In the genomic region with DNA sequence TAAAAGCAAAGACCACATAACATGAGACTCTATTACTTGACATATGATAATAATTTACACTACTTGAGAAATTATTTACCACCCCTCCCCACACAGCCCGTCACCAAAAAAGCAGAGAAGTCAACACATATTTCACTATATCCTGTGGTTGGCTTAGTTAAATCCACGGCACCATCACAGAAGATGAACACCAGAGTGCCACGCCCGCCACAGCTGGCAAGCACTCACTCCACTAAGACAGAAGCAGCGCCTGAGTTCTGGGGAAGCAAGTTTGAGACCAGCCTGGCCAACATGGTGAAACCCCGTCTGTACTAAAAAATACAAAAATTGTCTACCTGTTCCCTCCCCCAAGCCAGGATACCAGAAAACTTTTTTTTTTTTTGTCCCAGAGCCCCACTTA, we compare ENCODE assay signal across 12 cellular contexts. TPM values are rescaled to one million over a fixed set of nuclear protein-coding genes. Genes with fewer than 3 reads are reported as not detected.
DNase-seq lines count a peak whose midpoint lies in the region; ATAC-seq and TF ChIP-seq lines count a peak whose summit lies in the region.
"Had no signal": no experiment of that assay in that cellular context is flagged by ENCODE, and none has a peak within 500 bp of the region (broad histone marks: within the 10 kb centered on the region; RNA-seq: fewer than 3 reads in every experiment).

No MANE protein-coding gene starts in this region.

- H3K4me3 ChIP-seq in heart left ventricle (no peak overlapping the region), liver (ENCODE audit: low read depth in 1 of 3, low read length in 3 of 3) (no peak overlapping the region), transverse colon (no peak overlapping the region), mesendoderm (ENCODE audit: low read length) (no peak overlapping the region)
- H3K4me3 ChIP-seq: lung, skin epidermis had no signal

- no peak for DNase-seq in heart left ventricle
- DNase-seq in left ventricle myocardium superior = no peak
- DNase-seq in transverse colon = no peak
- no peak for DNase-seq in SKM-1 (lab: John Stamatoyannopoulos, UW; ENCODE audit: unreplicated experiment)
- DNase-seq in GM03348 (ENCODE audit: low spot score) = no peak
- no peak for DNase-seq in mesendoderm
- DNase-seq: activated CD8-positive, alpha-beta T cell treated with anti-CD3 and anti-CD28 coated beads for 36 hours; NCI-H2107 had no signal

- intact Hi-C loops in heart left ventricle (cut with DNase I) = loop anchor here in 5 of 10 donors (5.0 to 10.0 kb wide), 5 partner anchors 53 to 105 kb away; partner anchors contain the start of genes ARFGAP3 (in 1 of the 5) and PACSIN2 (in 1 of the 5)
- intact Hi-C loops in left ventricle myocardium superior (cut with micrococcal nuclease) = no loop called here
- intact Hi-C loops in transverse colon (cut with DNase I; ENCODE audit: low total_unique reads) = no loop called here

- no peak overlapping the region for H2BK120ac ChIP-seq in mesendoderm (ENCODE audit: low read depth, low read length)

- H3K4me1 ChIP-seq in heart left ventricle (peaks cover 11 to 84% (median 48%) of the 10 kb centered on the region in 12 donors), liver (ENCODE audit: control insufficient read depth in 4 of 4, insufficient read depth in 4 of 4, low read length in 3 of 4) (peaks cover 12 to 41% (median 36%) of the 10 kb centered on the region in 4 donors), transverse colon (peaks cover 33 to 82% (median 49%) of the 10 kb centered on the region in 4 donors), mesendoderm (ENCODE audit: control insufficient read depth, low read depth, low read length) (peaks cover 26% of the 10 kb centered on the region)

- H4K8ac ChIP-seq in mesendoderm (ENCODE audit: low read depth, low read length) = no peak overlapping the region

- peaks cover 24% of the 10 kb centered on the region for H3K79me1 ChIP-seq in mesendoderm (ENCODE audit: low read length)

- no peak overlapping the region for H3K56ac ChIP-seq in mesendoderm (ENCODE audit: low read length)

- H3K36me3 ChIP-seq in heart left ventricle = no peaks in the 10 kb centered on the region
- H3K36me3 ChIP-seq in liver (ENCODE audit: control insufficient read depth in 4 of 4, insufficient read depth in 3 of 4, low read depth in 1 of 4, low read length in 3 of 4) = no peaks in the 10 kb centered on the region
- H3K36me3 ChIP-seq in transverse colon = no peaks in the 10 kb centered on the region
- H3K36me3 ChIP-seq in mesendoderm (ENCODE audit: control insufficient read depth, insufficient read depth, low read length) = no peaks in the 10 kb centered on the region

- in situ Hi-C loops in transverse colon (cut with MboI; ENCODE audit: low pct_ligation_motif_present in 1 of 4, low pct_unique_long_range_greater_than_20kb in 1 of 4, low sequenced_read_pairs in 3 of 4) = no loop called here

- 81 to 87% (median 84%) methylated on average over 6 of the region's 6 CpGs for WGBS in heart left ventricle, 4 donors
- 84% methylated on average over 6 of the region's 6 CpGs for WGBS in liver
- WGBS in transverse colon (ENCODE audit: low coverage in 1 of 2), 2 donors = 47 to 68% methylated on average over 3 to 6 of the region's 6 CpGs
- WGBS in mesendoderm (ENCODE audit: extremely low coverage, insufficient coverage, low lambda C conversion rate) = no CpG with 5 or more reads among the region's 6 CpGs

- H3K79me2 ChIP-seq in mesendoderm (ENCODE audit: control insufficient read depth, insufficient read depth, low read length) = peaks cover 28% of the 10 kb centered on the region

- H2BK5ac ChIP-seq in mesendoderm (ENCODE audit: low read length) = no peak overlapping the region

- ATAC-seq in heart left ventricle = no peak
- no peak for ATAC-seq in left ventricle myocardium superior
- ATAC-seq: activated CD8-positive, alpha-beta T cell treated with anti-CD3 and anti-CD28 coated beads for 36 hours had no signal

- no peak overlapping the region for H3K4me2 ChIP-seq in mesendoderm (ENCODE audit: low read length)

- H3K9me3 ChIP-seq in heart left ventricle = no peaks in the 10 kb centered on the region
- no peaks in the 10 kb centered on the region for H3K9me3 ChIP-seq in liver (ENCODE audit: control insufficient read depth in 4 of 4, low read length in 3 of 4)
- H3K9me3 ChIP-seq in transverse colon = no peaks in the 10 kb centered on the region

- H3K27me3 ChIP-seq in heart left ventricle (no peaks in the 10 kb centered on the region), liver (ENCODE audit: control insufficient read depth in 4 of 4, insufficient read depth in 4 of 4, low read length in 3 of 4) (no peaks in the 10 kb centered on the region), transverse colon (no peaks in the 10 kb centered on the region), mesendoderm (ENCODE audit: insufficient read depth, low read length, poor library complexity) (no peaks in the 10 kb centered on the region)

- no peak overlapping the region for H3K4ac ChIP-seq in mesendoderm (ENCODE audit: low read depth, low read length)

- TF ChIP-seq RAD21 in liver (IDR thresholded peaks at IDR 0.05) = no peak

- H2AK5ac ChIP-seq in mesendoderm (ENCODE audit: low read length) = no peak overlapping the region

- H3K18ac ChIP-seq in mesendoderm (ENCODE audit: low read length) = no peak overlapping the region

- H3K9ac ChIP-seq in liver (ENCODE audit: low read depth in 1 of 2, low read length in 2 of 2) (no peak overlapping the region), mesendoderm (ENCODE audit: low read length) (no peak overlapping the region)

- TF ChIP-seq CTCF in heart left ventricle (IDR thresholded peaks at IDR 0.05) (no peak), VCaP (conservative IDR thresholded peaks at IDR 0.05) (no peak), liver (IDR thresholded peaks at IDR 0.05; ENCODE audit: low read depth, low read length, missing input control) (no peak), transverse colon (IDR thresholded peaks at IDR 0.05) (no peak)

- H4K5ac ChIP-seq in mesendoderm (ENCODE audit: low read length) = no peak overlapping the region

- H3K27ac ChIP-seq in heart left ventricle = peak overlapping the region in 10 of 12 donors; percentile 2 to 76 (median 40)
- H3K27ac ChIP-seq in VCaP = peak overlapping the region; percentile 93
- H3K27ac ChIP-seq in liver (ENCODE audit: low read depth in 1 of 2, low read length in 2 of 2) = peak overlapping the region; percentile 36 to 50
- peak overlapping the region; percentile 33 to 75 (median 62) for H3K27ac ChIP-seq in transverse colon
- no peak overlapping the region for H3K27ac ChIP-seq in mesendoderm (ENCODE audit: low read depth, low read length)

- no peak for TF ChIP-seq POLR2A in heart left ventricle (IDR thresholded peaks at IDR 0.05)
- TF ChIP-seq POLR2A in transverse colon (IDR thresholded peaks at IDR 0.05) = no peak

- no peak overlapping the region for H2BK15ac ChIP-seq in mesendoderm (replicated peaks; ENCODE audit: low read depth)

- TF ChIP-seq EP300 in transverse colon (IDR thresholded peaks at IDR 0.05; ENCODE audit: low read depth) = no peak

- no peak overlapping the region for H3K23ac ChIP-seq in mesendoderm (ENCODE audit: low read length)

TF ChIP-seq in liver, 16 proteins besides CTCF, POLR2A, EP300 and RAD21:
- no peak for TF ChIP-seq HNF4G (IDR thresholded peaks at IDR 0.05)
- TF ChIP-seq TAF1 (conservative IDR thresholded peaks at IDR 0.05) = no peak
- TF ChIP-seq FOXA2 (IDR thresholded peaks at IDR 0.05) = no peak
- no peak for TF ChIP-seq ZBTB33 (IDR thresholded peaks at IDR 0.05)
- no peak for TF ChIP-seq YY1 (IDR thresholded peaks at IDR 0.05)
- TF ChIP-seq NR2F2 (IDR thresholded peaks at IDR 0.05) = no peak

RNA-seq across cellular contexts. Expression of gene PACSIN2, which starts 53.1 kb away (rescaled TPM):
- 10 to 100 TPM; 42.5 to 87.1 (median 59.3) TPM for total RNA-seq in heart left ventricle
- 10 to 100 TPM; 26.5 to 60.4 TPM for polyA plus RNA-seq in heart left ventricle
- 63.8 TPM for total RNA-seq in left ventricle myocardium superior
- total RNA-seq in liver = 10 to 100 TPM; 15.4 to 31.4 TPM
- 10 to 100 TPM in 1 of 2 donors, 1 to 10 TPM in 1; 9.1 to 18.6 TPM for polyA plus RNA-seq in liver
- 100 to 1,000 TPM in 3 of 4 donors, 10 to 100 TPM in 1; 53.9 to 250 (median 198) TPM for total RNA-seq in transverse colon
- 48.6 TPM for polyA plus RNA-seq in mesendoderm (2013, experiment 1 of 2)
- polyA plus RNA-seq in mesendoderm (2013, experiment 2 of 2) = 48.6 TPM
